In genomic region chr1:204445860-204446412, GRCh38 we compare ENCODE assay signal across 2 cellular contexts.
TF ChIP-seq lines count a peak whose summit lies in the region.

No MANE protein-coding gene starts in this region.

TF ChIP-seq in SK-N-SH treated with all-trans-retinoic acid at 6 μM for 48 hours, 23 proteins besides CTCF, POLR2A, EP300 and RAD21 (continued from another document):
- no peak for TF ChIP-seq PATZ1 (CRISPR knock-in tag; IDR thresholded peaks at IDR 0.05; ENCODE audit: borderline replicate concordance)
- no peak for TF ChIP-seq ZNF8 (CRISPR knock-in tag; IDR thresholded peaks at IDR 0.05)
- no peak for TF ChIP-seq ZNF565 (CRISPR knock-in tag; conservative IDR thresholded peaks at IDR 0.05; ENCODE audit: low read depth)
- no peak for TF ChIP-seq POU6F1 (CRISPR knock-in tag; IDR thresholded peaks at IDR 0.05; ENCODE audit: borderline replicate concordance, low read depth)
- no peak for TF ChIP-seq SNAI2 (CRISPR knock-in tag; IDR thresholded peaks at IDR 0.05)
- no peak for TF ChIP-seq ISL1 (CRISPR knock-in tag; IDR thresholded peaks at IDR 0.05)
- TF ChIP-seq, protein P1, sequence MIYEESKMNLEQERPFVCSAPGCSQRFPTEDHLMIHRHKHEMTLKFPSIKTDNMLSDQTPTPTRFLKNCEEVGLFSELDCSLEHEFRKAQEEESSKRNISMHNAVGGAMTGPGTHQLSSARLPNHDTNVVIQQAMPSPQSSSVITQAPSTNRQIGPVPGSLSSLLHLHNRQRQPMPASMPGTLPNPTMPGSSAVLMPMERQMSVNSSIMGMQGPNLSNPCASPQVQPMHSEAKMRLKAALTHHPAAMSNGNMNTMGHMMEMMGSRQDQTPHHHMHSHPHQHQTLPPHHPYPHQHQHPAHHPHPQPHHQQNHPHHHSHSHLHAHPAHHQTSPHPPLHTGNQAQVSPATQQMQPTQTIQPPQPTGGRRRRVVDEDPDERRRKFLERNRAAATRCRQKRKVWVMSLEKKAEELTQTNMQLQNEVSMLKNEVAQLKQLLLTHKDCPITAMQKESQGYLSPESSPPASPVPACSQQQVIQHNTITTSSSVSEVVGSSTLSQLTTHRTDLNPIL (CRISPR knock-in tag; IDR thresholded peaks at IDR 0.05; ENCODE audit: low read depth), result no peak
- no peak for TF ChIP-seq CSRNP3 (CRISPR knock-in tag; IDR thresholded peaks at IDR 0.05)
- no peak for TF ChIP-seq ZNF70 (CRISPR knock-in tag; IDR thresholded peaks at IDR 0.05)
- TF ChIP-seq GLIS3 (CRISPR knock-in tag; IDR thresholded peaks at IDR 0.05), result no peak
- no peak for TF ChIP-seq ARNTL (CRISPR knock-in tag; IDR thresholded peaks at IDR 0.05; ENCODE audit: borderline replicate concordance, low read depth)
- no peak for TF ChIP-seq ZFP3 (CRISPR knock-in tag; IDR thresholded peaks at IDR 0.05)
- no peak for TF ChIP-seq ZFP30 (CRISPR knock-in tag; IDR thresholded peaks at IDR 0.05)
- TF ChIP-seq RARB (CRISPR knock-in tag; IDR thresholded peaks at IDR 0.05), result no peak
- TF ChIP-seq BACH2 (CRISPR knock-in tag; IDR thresholded peaks at IDR 0.05; ENCODE audit: borderline replicate concordance), result no peak
- no peak for TF ChIP-seq PPARA (CRISPR knock-in tag; IDR thresholded peaks at IDR 0.05; ENCODE audit: borderline replicate concordance)

TF ChIP-seq in K562, 482 proteins besides CTCF, POLR2A, EP300 and RAD21 (continued from another document and continues in another):
- TF ChIP-seq, protein P2, sequence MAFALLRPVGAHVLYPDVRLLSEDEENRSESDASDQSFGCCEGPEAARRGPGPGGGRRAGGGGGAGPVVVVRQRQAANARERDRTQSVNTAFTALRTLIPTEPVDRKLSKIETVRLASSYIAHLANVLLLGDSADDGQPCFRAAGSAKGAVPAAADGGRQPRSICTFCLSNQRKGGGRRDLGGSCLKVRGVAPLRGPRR (CRISPR knock-in tag; IDR thresholded peaks at IDR 0.05), result 0 out of 2 replicates have a peak, but pooled peaks have one; percentile 43
- peak; percentile 53 for TF ChIP-seq STAG1 (CRISPR knock-in tag; IDR thresholded peaks at IDR 0.05; ENCODE audit: borderline replicate concordance)
- no peak for TF ChIP-seq ZNF239 (CRISPR knock-in tag; IDR thresholded peaks at IDR 0.05)
- TF ChIP-seq, protein P3, sequence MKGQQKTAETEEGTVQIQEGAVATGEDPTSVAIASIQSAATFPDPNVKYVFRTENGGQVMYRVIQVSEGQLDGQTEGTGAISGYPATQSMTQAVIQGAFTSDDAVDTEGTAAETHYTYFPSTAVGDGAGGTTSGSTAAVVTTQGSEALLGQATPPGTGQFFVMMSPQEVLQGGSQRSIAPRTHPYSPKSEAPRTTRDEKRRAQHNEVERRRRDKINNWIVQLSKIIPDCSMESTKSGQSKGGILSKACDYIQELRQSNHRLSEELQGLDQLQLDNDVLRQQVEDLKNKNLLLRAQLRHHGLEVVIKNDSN (CRISPR knock-in tag; IDR thresholded peaks at IDR 0.05), result peak; percentile 21; the same call in 1 of the 2 replicates
- TF ChIP-seq YY1 (IDR thresholded peaks at IDR 0.05; ENCODE audit: borderline replicate concordance in 1 of 3, control insufficient read depth in 1 of 3, extremely low read depth in 1 of 3, insufficient read depth in 3 of 3, insufficient read length in 1 of 3, insufficient replicate concordance in 2 of 3, low read depth in 1 of 3, low read length in 2 of 3), result peak in 1 of 3 experiments; percentile 10
- TF ChIP-seq NCOA4 (IDR thresholded peaks at IDR 0.05; ENCODE audit: partially characterized antibody), result no peak
- 0 out of 2 replicates have a peak, but pooled peaks have one; percentile 11 for TF ChIP-seq CREM (IDR thresholded peaks at IDR 0.05; ENCODE audit: low read depth)
- peak; percentile 29; the same call in 1 of the 2 replicates for TF ChIP-seq DEAF1 (CRISPR knock-in tag; IDR thresholded peaks at IDR 0.05)
- no peak for TF ChIP-seq NONO (IDR thresholded peaks at IDR 0.05; ENCODE audit: low read depth in 2 of 2, low read length in 1 of 2)
- no peak for TF ChIP-seq RBM39 (optimal IDR thresholded peaks at IDR 0.05; ENCODE audit: low read depth, low read length)
- TF ChIP-seq, protein P4, sequence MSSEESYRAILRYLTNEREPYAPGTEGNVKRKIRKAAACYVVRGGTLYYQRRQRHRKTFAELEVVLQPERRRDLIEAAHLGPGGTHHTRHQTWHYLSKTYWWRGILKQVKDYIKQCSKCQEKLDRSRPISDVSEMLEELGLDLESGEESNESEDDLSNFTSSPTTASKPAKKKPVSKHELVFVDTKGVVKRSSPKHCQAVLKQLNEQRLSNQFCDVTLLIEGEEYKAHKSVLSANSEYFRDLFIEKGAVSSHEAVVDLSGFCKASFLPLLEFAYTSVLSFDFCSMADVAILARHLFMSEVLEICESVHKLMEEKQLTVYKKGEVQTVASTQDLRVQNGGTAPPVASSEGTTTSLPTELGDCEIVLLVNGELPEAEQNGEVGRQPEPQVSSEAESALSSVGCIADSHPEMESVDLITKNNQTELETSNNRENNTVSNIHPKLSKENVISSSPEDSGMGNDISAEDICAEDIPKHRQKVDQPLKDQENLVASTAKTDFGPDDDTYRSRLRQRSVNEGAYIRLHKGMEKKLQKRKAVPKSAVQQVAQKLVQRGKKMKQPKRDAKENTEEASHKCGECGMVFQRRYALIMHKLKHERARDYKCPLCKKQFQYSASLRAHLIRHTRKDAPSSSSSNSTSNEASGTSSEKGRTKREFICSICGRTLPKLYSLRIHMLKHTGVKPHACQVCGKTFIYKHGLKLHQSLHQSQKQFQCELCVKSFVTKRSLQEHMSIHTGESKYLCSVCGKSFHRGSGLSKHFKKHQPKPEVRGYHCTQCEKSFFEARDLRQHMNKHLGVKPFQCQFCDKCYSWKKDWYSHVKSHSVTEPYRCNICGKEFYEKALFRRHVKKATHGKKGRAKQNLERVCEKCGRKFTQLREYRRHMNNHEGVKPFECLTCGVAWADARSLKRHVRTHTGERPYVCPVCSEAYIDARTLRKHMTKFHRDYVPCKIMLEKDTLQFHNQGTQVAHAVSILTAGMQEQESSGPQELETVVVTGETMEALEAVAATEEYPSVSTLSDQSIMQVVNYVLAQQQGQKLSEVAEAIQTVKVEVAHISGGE (CRISPR knock-in tag; IDR thresholded peaks at IDR 0.05), result no peak
- no peak for TF ChIP-seq BACH1 (tag; IDR thresholded peaks at IDR 0.05)
- TF ChIP-seq, protein P5, sequence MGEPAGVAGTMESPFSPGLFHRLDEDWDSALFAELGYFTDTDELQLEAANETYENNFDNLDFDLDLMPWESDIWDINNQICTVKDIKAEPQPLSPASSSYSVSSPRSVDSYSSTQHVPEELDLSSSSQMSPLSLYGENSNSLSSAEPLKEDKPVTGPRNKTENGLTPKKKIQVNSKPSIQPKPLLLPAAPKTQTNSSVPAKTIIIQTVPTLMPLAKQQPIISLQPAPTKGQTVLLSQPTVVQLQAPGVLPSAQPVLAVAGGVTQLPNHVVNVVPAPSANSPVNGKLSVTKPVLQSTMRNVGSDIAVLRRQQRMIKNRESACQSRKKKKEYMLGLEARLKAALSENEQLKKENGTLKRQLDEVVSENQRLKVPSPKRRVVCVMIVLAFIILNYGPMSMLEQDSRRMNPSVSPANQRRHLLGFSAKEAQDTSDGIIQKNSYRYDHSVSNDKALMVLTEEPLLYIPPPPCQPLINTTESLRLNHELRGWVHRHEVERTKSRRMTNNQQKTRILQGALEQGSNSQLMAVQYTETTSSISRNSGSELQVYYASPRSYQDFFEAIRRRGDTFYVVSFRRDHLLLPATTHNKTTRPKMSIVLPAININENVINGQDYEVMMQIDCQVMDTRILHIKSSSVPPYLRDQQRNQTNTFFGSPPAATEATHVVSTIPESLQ (CRISPR knock-in tag; IDR thresholded peaks at IDR 0.05), result no peak
- no peak for TF ChIP-seq KDM2B (CRISPR knock-in tag; IDR thresholded peaks at IDR 0.05)
- no peak for TF ChIP-seq SOX6 (IDR thresholded peaks at IDR 0.05)
- no peak for TF ChIP-seq STAT5A (IDR thresholded peaks at IDR 0.05; ENCODE audit: borderline replicate concordance, low read length)
- TF ChIP-seq MAZ (CRISPR knock-in tag; conservative IDR thresholded peaks at IDR 0.05 in 1 of 2, IDR thresholded peaks at IDR 0.05 in 1 of 2), result no peak; a peak in 1 of 4 replicates
- TF ChIP-seq TFAM (CRISPR knock-in tag; conservative IDR thresholded peaks at IDR 0.05), result no peak
- TF ChIP-seq BHLHE40 (IDR thresholded peaks at IDR 0.05; ENCODE audit: low read length), result peak; percentile 50; the same call in 1 of the 2 replicates
- no peak for TF ChIP-seq EZH2 (IDR thresholded peaks at IDR 0.05; ENCODE audit: borderline replicate concordance, low read depth, low read length)
- TF ChIP-seq KAT2B (IDR thresholded peaks at IDR 0.05; ENCODE audit: low read depth, low read length), result no peak
- TF ChIP-seq RB1 (IDR thresholded peaks at IDR 0.05; ENCODE audit: low read depth), result peak; percentile 48
- TF ChIP-seq, protein P6, sequence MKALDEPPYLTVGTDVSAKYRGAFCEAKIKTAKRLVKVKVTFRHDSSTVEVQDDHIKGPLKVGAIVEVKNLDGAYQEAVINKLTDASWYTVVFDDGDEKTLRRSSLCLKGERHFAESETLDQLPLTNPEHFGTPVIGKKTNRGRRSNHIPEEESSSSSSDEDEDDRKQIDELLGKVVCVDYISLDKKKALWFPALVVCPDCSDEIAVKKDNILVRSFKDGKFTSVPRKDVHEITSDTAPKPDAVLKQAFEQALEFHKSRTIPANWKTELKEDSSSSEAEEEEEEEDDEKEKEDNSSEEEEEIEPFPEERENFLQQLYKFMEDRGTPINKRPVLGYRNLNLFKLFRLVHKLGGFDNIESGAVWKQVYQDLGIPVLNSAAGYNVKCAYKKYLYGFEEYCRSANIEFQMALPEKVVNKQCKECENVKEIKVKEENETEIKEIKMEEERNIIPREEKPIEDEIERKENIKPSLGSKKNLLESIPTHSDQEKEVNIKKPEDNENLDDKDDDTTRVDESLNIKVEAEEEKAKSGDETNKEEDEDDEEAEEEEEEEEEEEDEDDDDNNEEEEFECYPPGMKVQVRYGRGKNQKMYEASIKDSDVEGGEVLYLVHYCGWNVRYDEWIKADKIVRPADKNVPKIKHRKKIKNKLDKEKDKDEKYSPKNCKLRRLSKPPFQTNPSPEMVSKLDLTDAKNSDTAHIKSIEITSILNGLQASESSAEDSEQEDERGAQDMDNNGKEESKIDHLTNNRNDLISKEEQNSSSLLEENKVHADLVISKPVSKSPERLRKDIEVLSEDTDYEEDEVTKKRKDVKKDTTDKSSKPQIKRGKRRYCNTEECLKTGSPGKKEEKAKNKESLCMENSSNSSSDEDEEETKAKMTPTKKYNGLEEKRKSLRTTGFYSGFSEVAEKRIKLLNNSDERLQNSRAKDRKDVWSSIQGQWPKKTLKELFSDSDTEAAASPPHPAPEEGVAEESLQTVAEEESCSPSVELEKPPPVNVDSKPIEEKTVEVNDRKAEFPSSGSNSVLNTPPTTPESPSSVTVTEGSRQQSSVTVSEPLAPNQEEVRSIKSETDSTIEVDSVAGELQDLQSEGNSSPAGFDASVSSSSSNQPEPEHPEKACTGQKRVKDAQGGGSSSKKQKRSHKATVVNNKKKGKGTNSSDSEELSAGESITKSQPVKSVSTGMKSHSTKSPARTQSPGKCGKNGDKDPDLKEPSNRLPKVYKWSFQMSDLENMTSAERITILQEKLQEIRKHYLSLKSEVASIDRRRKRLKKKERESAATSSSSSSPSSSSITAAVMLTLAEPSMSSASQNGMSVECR (CRISPR knock-in tag; IDR thresholded peaks at IDR 0.05), result 0 out of 2 replicates have a peak, but pooled peaks have one; percentile 44
- TF ChIP-seq, protein P7, sequence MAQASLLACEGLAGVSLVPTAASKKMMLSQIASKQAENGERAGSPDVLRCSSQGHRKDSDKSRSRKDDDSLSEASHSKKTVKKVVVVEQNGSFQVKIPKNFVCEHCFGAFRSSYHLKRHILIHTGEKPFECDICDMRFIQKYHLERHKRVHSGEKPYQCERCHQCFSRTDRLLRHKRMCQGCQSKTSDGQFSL (CRISPR knock-in tag; IDR thresholded peaks at IDR 0.05), result peak; percentile 39; the same call in 1 of the 2 replicates
- TF ChIP-seq, protein P7 (tag; IDR thresholded peaks at IDR 0.05), result no peak
- 0 out of 2 replicates have a peak, but pooled peaks have one; percentile 51 for TF ChIP-seq TARDBP (IDR thresholded peaks at IDR 0.05)
- no peak for TF ChIP-seq JUN (IDR thresholded peaks at IDR 0.05; ENCODE audit: borderline replicate concordance, low read depth, low read length)
- 0 out of 2 replicates have a peak, but pooled peaks have one; percentile 43 for TF ChIP-seq JUN (CRISPR knock-in tag; IDR thresholded peaks at IDR 0.05; ENCODE audit: borderline replicate concordance)
- peak; percentile 47 for TF ChIP-seq GABPB1 (CRISPR knock-in tag; IDR thresholded peaks at IDR 0.05)
- TF ChIP-seq SIN3A (IDR thresholded peaks at IDR 0.05; ENCODE audit: borderline replicate concordance in 2 of 2, control insufficient read depth in 1 of 2, low read depth in 2 of 2, low read length in 2 of 2), result no peak
- no peak for TF ChIP-seq MTF1 (CRISPR knock-in tag; IDR thresholded peaks at IDR 0.05; ENCODE audit: borderline replicate concordance)
- no peak for TF ChIP-seq CC2D1A (IDR thresholded peaks at IDR 0.05)
- no peak for TF ChIP-seq PTTG1 (tag; IDR thresholded peaks at IDR 0.05; ENCODE audit: low read depth)
- peak; percentile 35; the same call in 1 of the 2 replicates for TF ChIP-seq CTBP1 (IDR thresholded peaks at IDR 0.05; ENCODE audit: borderline replicate concordance)
